Comparison of ENCODE assay signal across 8 cellular contexts in the genomic region with DNA sequence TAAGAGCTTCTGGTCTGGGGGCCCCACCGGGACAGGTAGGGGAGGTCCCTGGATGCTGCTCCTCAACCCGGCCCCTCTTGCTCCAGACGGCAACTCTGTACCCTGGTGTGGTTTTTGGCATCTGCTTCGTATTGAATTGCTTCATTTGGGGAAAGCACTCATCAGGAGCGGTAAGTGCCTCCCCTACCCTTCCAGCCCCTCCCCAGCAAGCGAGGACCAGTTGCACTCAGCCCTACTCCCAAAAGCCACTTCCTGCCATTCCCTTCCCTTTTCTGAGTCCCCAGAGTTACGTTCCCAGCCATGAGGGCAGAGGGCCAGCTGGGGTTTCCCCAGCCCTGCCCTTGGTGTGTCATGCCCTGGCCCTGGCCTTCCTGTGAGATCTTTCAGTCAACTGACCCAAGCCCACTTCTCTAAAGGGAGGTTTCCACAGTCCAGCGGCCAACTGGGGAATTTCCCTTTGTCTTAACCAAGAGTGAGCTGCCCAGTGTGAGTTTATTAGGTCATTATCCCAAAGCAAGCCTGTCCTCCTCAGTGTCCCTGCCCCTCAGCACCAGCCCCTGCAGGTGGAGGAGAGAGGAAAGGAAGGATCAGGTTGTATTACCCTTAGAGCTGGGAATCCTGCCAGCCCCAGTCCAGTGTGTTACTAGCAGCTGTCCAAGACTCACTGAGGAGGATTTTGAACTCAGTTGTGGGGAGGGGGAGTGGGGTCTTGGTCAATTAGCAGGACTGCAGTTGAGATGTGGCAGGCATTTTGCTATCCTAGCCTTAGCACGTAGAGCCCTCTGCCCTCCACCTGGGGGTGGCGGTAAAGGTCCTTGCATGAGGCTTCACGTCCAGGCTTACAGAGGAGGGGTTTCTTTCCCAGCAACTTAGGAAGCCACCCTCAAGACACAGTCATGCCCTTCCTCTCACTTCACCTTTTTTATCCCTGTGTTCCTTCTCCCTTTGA. TPM values are rescaled to one million over a fixed set of nuclear protein-coding genes. Genes with fewer than 3 reads are reported as not detected.
DNase-seq lines count a peak whose midpoint lies in the region; ATAC-seq, FAIRE-seq and TF ChIP-seq lines count a peak whose summit lies in the region.

No MANE protein-coding gene starts in this region.

- no peaks in the 10 kb centered on the region for H4K20me1 ChIP-seq in DOHH2 (ENCODE audit: control insufficient read depth, insufficient read depth, low read depth, low read length)
- H4K20me1 ChIP-seq in astrocyte (ENCODE audit: insufficient read depth, low read length): peaks cover 11% of the 10 kb centered on the region

- intact Hi-C loops in Panc1 (cut with micrococcal nuclease; ENCODE audit: unreplicated experiment): no loop called here

- H3K27me3 Mint-ChIP-seq in astrocyte (ENCODE audit: low read depth, unreplicated experiment): no peaks in the 10 kb centered on the region

- H3K27me3 ChIP-seq in DOHH2 (ENCODE audit: control insufficient read depth, low read length) (no peaks in the 10 kb centered on the region), Panc1 (ENCODE audit: control insufficient read depth, insufficient read depth, low read length) (no peaks in the 10 kb centered on the region), astrocyte (ENCODE audit: insufficient read depth, low read length) (no peaks in the 10 kb centered on the region)

- no peaks in the 10 kb centered on the region for H3K9me2 ChIP-seq in DOHH2 (replicated peaks; ENCODE audit: control insufficient read depth, low read length)

- H2AFZ ChIP-seq in astrocyte (ENCODE audit: low read depth, low read length): no peak overlapping the region

- peak; percentile 86 for ATAC-seq in Panc1
- ATAC-seq in HG02642 (IDR thresholded peaks at IDR 0.05; ENCODE audit: poor library complexity, unreplicated experiment): no peak

- no peaks in the 10 kb centered on the region for H3K9me3 Mint-ChIP-seq in astrocyte (ENCODE audit: unreplicated experiment)

- no peaks in the 10 kb centered on the region for H3K79me2 ChIP-seq in DOHH2 (ENCODE audit: control insufficient read depth, low read length)
- no peaks in the 10 kb centered on the region for H3K79me2 ChIP-seq in astrocyte (ENCODE audit: insufficient read depth, low read length)

- H3K27ac Mint-ChIP-seq in astrocyte (ENCODE audit: unreplicated experiment): peak overlapping the region; percentile 93

- no peaks in the 10 kb centered on the region for H3K4me1 ChIP-seq in DOHH2 (ENCODE audit: control insufficient read depth, low read length)
- peaks cover 8% of the 10 kb centered on the region for H3K4me1 ChIP-seq in Panc1 (ENCODE audit: control insufficient read depth, insufficient read depth, low read length)
- H3K4me1 ChIP-seq in astrocyte (ENCODE audit: insufficient read depth, low read length): peaks cover 11% of the 10 kb centered on the region

- H3K4me1 Mint-ChIP-seq in astrocyte (ENCODE audit: low read depth, unreplicated experiment): peaks cover 14% of the 10 kb centered on the region

- no peak overlapping the region for H3K27ac ChIP-seq in DOHH2 (ENCODE audit: low read depth, low read length)
- H3K27ac ChIP-seq in Panc1 (ENCODE audit: low read length): no peak overlapping the region
- H3K27ac ChIP-seq in astrocyte (ENCODE audit: low read depth, low read length): peak overlapping the region; percentile 66

- H3K4me3 ChIP-seq in DOHH2 (ENCODE audit: low read length): no peak overlapping the region
- H3K4me3 ChIP-seq in Panc1 (ENCODE audit: low read depth in 2 of 2, low read length in 2 of 2): no peak overlapping the region
- no peak overlapping the region for H3K4me3 ChIP-seq in astrocyte (ENCODE audit: insufficient read depth, low read depth, low read length)

- H3K4me3 Mint-ChIP-seq in astrocyte (ENCODE audit: unreplicated experiment): peak overlapping the region; percentile 8

- no peaks in the 10 kb centered on the region for H3K9me3 ChIP-seq in DOHH2 (ENCODE audit: control insufficient read depth, insufficient read depth, low read length)
- H3K9me3 ChIP-seq in Panc1 (ENCODE audit: control insufficient read depth, insufficient read depth, low read depth, low read length): no peaks in the 10 kb centered on the region
- no peaks in the 10 kb centered on the region for H3K9me3 ChIP-seq in astrocyte (ENCODE audit: insufficient read depth, low read depth, low read length)

- H3F3A ChIP-seq in DOHH2 (ENCODE audit: control insufficient read depth, insufficient read depth): no peaks in the 10 kb centered on the region

- BruUV-seq in Panc1 (replicated peaks; lab: Mats Ljungman, UMichigan): no TSS peak

- peak overlapping the region; percentile 53 for H3K9ac ChIP-seq in astrocyte (ENCODE audit: low read length)

- DNase-seq in HK-2 (ENCODE audit: unreplicated experiment) (peak; percentile 97), Panc1 (ENCODE audit: low read depth, low spot score) (peak; percentile 70), astrocyte (ENCODE audit: low read depth) (peak; percentile 62), hepatic stellate cell (ENCODE audit: low spot score) (peak; percentile 69), retina (peak; percentile 33), germinal center (ENCODE audit: low spot score) (no peak)

- H3K36me3 Mint-ChIP-seq in astrocyte (ENCODE audit: low read depth, unreplicated experiment): peaks cover 34% of the 10 kb centered on the region

- no peak overlapping the region for H3K4me2 ChIP-seq in DOHH2 (ENCODE audit: low read length)
- H3K4me2 ChIP-seq in astrocyte (ENCODE audit: low read length): peak overlapping the region; percentile 19

- TF ChIP-seq CTCF in DOHH2 (IDR thresholded peaks at IDR 0.05; ENCODE audit: low read depth, low read length, poor library complexity, severe bottlenecking) (peak; percentile 54), Panc1 (IDR thresholded peaks at IDR 0.05) (no peak), astrocyte (IDR thresholded peaks at IDR 0.05; ENCODE audit: insufficient read depth, low read depth, low read length) (no peak)

- H3K36me3 ChIP-seq in DOHH2 (ENCODE audit: control insufficient read depth, low read length) (peaks cover 61% of the 10 kb centered on the region), Panc1 (ENCODE audit: control insufficient read depth, insufficient read depth, low read length) (peaks cover 34% of the 10 kb centered on the region), astrocyte (ENCODE audit: insufficient read depth, low read length) (peaks cover 29% of the 10 kb centered on the region)

- in situ Hi-C loops in Panc1 (cut with HindIII; ENCODE audit: low pct_unique_long_range_greater_than_20kb, low sequenced_read_pairs): no loop called here

- CTCF ChIA-PET in Panc1 (lab: Charles Lee): interaction anchor here (0.6 kb wide), 2 partner anchors 40 to 243 kb away, joined by 4 to 6 read pairs; no protein-coding TSS in a partner anchor

- FAIRE-seq in astrocyte (lab: Jason Lieb, UNC): no peak

- POLR2A ChIA-PET in Panc1 (lab: Charles Lee): no interaction called here

RNA-seq across cellular contexts. Expression of gene TM9SF4, which starts 45.8 kb away (rescaled TPM):
- total RNA-seq in Panc1 (2021; ENCODE audit: unreplicated experiment): 180 TPM
- 137 TPM for polyA plus RNA-seq in Panc1 (2012; ENCODE audit: insufficient read length)
- 64.0 and 71.8 TPM in 2 replicates for total RNA-seq in astrocyte

RNA-seq across cellular contexts. Expression of gene PLAGL2, which starts 52.3 kb away (rescaled TPM):
- total RNA-seq in Panc1 (2021; ENCODE audit: unreplicated experiment): 40.6 TPM
- 18.8 TPM for polyA plus RNA-seq in Panc1 (2012; ENCODE audit: insufficient read length)
- 14.7 and 15.3 TPM in 2 replicates for total RNA-seq in astrocyte

RNA-seq across cellular contexts. Expression of gene POFUT1, which starts 52.4 kb away (rescaled TPM):
- total RNA-seq in Panc1 (2021; ENCODE audit: unreplicated experiment) (138 TPM), astrocyte (60.6 and 65.5 TPM in 2 replicates)
- 109 TPM for polyA plus RNA-seq in Panc1 (2012; ENCODE audit: insufficient read length)
